ENCODE assay signal across 13 cellular contexts in genomic region chr17:15446036-15446435, GRCh38. TPM values are rescaled to one million over a fixed set of nuclear protein-coding genes. Genes with fewer than 3 reads are reported as not detected.
DNase-seq lines count a peak whose midpoint lies in the region; ATAC-seq and TF ChIP-seq lines count a peak whose summit lies in the region.
"Had no signal": no experiment of that assay in that cellular context is flagged by ENCODE, and none has a peak within 500 bp of the region (broad histone marks: within the 10 kb centered on the region; RNA-seq: fewer than 3 reads in every experiment).

No MANE protein-coding gene starts in this region.

- no peak overlapping the region for H2AFZ ChIP-seq in HCT116 (ENCODE audit: low read depth, low read length, poor library complexity, severe bottlenecking)

- no peak for TF ChIP-seq POLR2A in HCT116 (IDR thresholded peaks at IDR 0.05; ENCODE audit: borderline replicate concordance, extremely low read depth, insufficient read depth, insufficient read length)

- no peaks in the 10 kb centered on the region for H3K36me3 ChIP-seq in BE2C
- no peaks in the 10 kb centered on the region for H3K36me3 ChIP-seq in HCT116 (ENCODE audit: control insufficient read depth in 1 of 2, insufficient read depth in 2 of 2, low read length in 2 of 2)
- no peaks in the 10 kb centered on the region for H3K36me3 ChIP-seq in WERI-Rb-1
- H3K36me3 ChIP-seq: suprapubic skin had no signal

- intact Hi-C loops in HCT116 (cut with micrococcal nuclease), result no loop called here

- TF ChIP-seq CTCF in BE2C (IDR thresholded peaks at IDR 0.05; ENCODE audit: low read depth, low read length) (0 out of 2 replicates have a peak, but pooled peaks have one; percentile 11), HCT116 (IDR thresholded peaks at IDR 0.05 in 2 of 3, conservative IDR thresholded peaks at IDR 0.05 in 1 of 3; ENCODE audit: borderline replicate concordance in 1 of 3, insufficient read depth in 1 of 3, low read depth in 2 of 3, low read length in 2 of 3) (peak in 2 of 3 experiments; percentile 26 to 50; a peak in 3 of 6 replicates), WERI-Rb-1 (IDR thresholded peaks at IDR 0.05; ENCODE audit: low read depth, low read length) (peak; percentile 35)

- RAD21 ChIA-PET in HCT116 (lab: Charles Lee; ENCODE audit: low non-redundant PET in 1 of 2, low total read pairs in 2 of 2, uncharacterized antibody in 2 of 2, unreplicated experiment in 2 of 2), result no interaction called here

- H4K20me1 ChIP-seq in HCT116 (ENCODE audit: insufficient read depth), result no peaks in the 10 kb centered on the region

- TF ChIP-seq RAD21 in HCT116 (IDR thresholded peaks at IDR 0.05; ENCODE audit: low read depth), result peak; percentile 9; the same call in 1 of the 2 replicates

- no peaks in the 10 kb centered on the region for H3K9me2 ChIP-seq in HCT116 (ENCODE audit: insufficient read depth)

- H3K4me1 ChIP-seq in BE2C, result no peaks in the 10 kb centered on the region
- H3K4me1 ChIP-seq in HCT116 (ENCODE audit: control insufficient read depth in 1 of 2, insufficient read depth in 2 of 2, low read length in 2 of 2), result no peaks in the 10 kb centered on the region
- H3K4me1 ChIP-seq: suprapubic skin had no signal

- peak; percentile 50; the same call in 1 of the 2 replicates for ATAC-seq in HCT116
- ATAC-seq in HG03354 (IDR thresholded peaks at IDR 0.05; ENCODE audit: poor library complexity, severe bottlenecking, unreplicated experiment), result no peak
- no peak for ATAC-seq in GM21381 (IDR thresholded peaks at IDR 0.05; ENCODE audit: unreplicated experiment)

- POLR2A ChIA-PET in HCT116 (lab: Charles Lee), result no interaction called here

- CTCF ChIA-PET in HCT116 (lab: Charles Lee), result interaction anchor here (0.7 kb wide), 1 partner anchor 13 kb away, joined by 3 read pairs; no protein-coding TSS in a partner anchor

- no peak overlapping the region for H3K9ac ChIP-seq in HCT116 (ENCODE audit: low read length)

- no peak overlapping the region for H3K4me3 ChIP-seq in BE2C (ENCODE audit: low read depth, low read length)
- H3K4me3 ChIP-seq in HCT116 (replicated peaks in 1 of 2; ENCODE audit: low read depth in 1 of 2, low read length in 2 of 2), result no peak overlapping the region
- H3K4me3 ChIP-seq in WERI-Rb-1 (ENCODE audit: low read depth, low read length), result no peak overlapping the region
- H3K4me3 ChIP-seq: dorsolateral prefrontal cortex, lung, suprapubic skin had no signal

- no peak overlapping the region for H3K27ac ChIP-seq in HCT116 (ENCODE audit: low read depth, low read length)
- H3K27ac ChIP-seq in WERI-Rb-1, result no peak overlapping the region
- H3K27ac ChIP-seq: dorsolateral prefrontal cortex, suprapubic skin had no signal

- no TSS peak for BruUV-seq in HCT116 (replicated peaks; lab: Mats Ljungman, UMichigan)

- H3K9me3 ChIP-seq in BE2C (no peaks in the 10 kb centered on the region), HCT116 (ENCODE audit: control insufficient read depth in 1 of 2, insufficient read depth in 1 of 2, low read depth in 1 of 2, low read length in 2 of 2) (no peaks in the 10 kb centered on the region), WERI-Rb-1 (ENCODE audit: severe bottlenecking) (no peaks in the 10 kb centered on the region)
- H3K9me3 ChIP-seq: suprapubic skin had no signal

- no peaks in the 10 kb centered on the region for H3K79me2 ChIP-seq in HCT116 (ENCODE audit: insufficient read depth, low read length)

- H3K4me2 ChIP-seq in HCT116 (ENCODE audit: low read length), result no peak overlapping the region

- DNase-seq in BE2C (no peak), HCT116 (ENCODE audit: low read depth, low spot score) (no peak), WERI-Rb-1 (no peak), islet precursor cell (peak; percentile 81), NOMO-1 treated with dmso at 0.1 percent for 144 hours (lab: John Stamatoyannopoulos, UW; ENCODE audit: unreplicated experiment) (no peak)
- no peak for DNase-seq in activated CD4-positive, CD25-positive, alpha-beta regulatory T cell (lab: John Stamatoyannopoulos, UW)
- DNase-seq: activated naive CD4-positive, alpha-beta T cell treated with anti-CD3 and anti-CD28 coated beads for 36 hours; dorsolateral prefrontal cortex; stimulated activated CD4-positive, alpha-beta T cell treated with anti-CD3 and anti-CD28 coated beads, Interleukin-1b, Interleukin-23, amount 100 ng/mL, for 48 hours had no signal

- H3K27me3 ChIP-seq in BE2C (no peaks in the 10 kb centered on the region), HCT116 (ENCODE audit: insufficient read depth, low read length) (no peaks in the 10 kb centered on the region), WERI-Rb-1 (ENCODE audit: insufficient read depth, low read depth, severe bottlenecking) (no peaks in the 10 kb centered on the region)
- H3K27me3 ChIP-seq: dorsolateral prefrontal cortex, suprapubic skin had no signal

TF ChIP-seq in HCT116, 20 proteins besides CTCF, POLR2A, EP300 and RAD21:
- TF ChIP-seq ELF1 (IDR thresholded peaks at IDR 0.05; ENCODE audit: borderline replicate concordance, low read depth) (no peak), ZBTB33 (IDR thresholded peaks at IDR 0.05; ENCODE audit: extremely low read depth, insufficient replicate concordance, low read length) (no peak), SIN3A (IDR thresholded peaks at IDR 0.05; ENCODE audit: low read depth) (no peak), ZFX (IDR thresholded peaks at IDR 0.05) (no peak), REST (IDR thresholded peaks at IDR 0.05; ENCODE audit: low read depth) (no peak), MAX (IDR thresholded peaks at IDR 0.05) (no peak), YY1 (IDR thresholded peaks at IDR 0.05; ENCODE audit: extremely low read depth, insufficient replicate concordance, low read depth, low read length) (no peak), CBX3 (IDR thresholded peaks at IDR 0.05; ENCODE audit: low read depth) (no peak), TCF7L2 (IDR thresholded peaks at IDR 0.05; ENCODE audit: borderline replicate concordance, extremely low read depth, insufficient read depth, insufficient read length) (no peak), ZNF274 (IDR thresholded peaks at IDR 0.05; ENCODE audit: low read depth, low read length) (no peak), EZH2 (IDR thresholded peaks at IDR 0.05) (no peak), CEBPB (IDR thresholded peaks at IDR 0.05; ENCODE audit: low read depth) (no peak), ATF3 (IDR thresholded peaks at IDR 0.05) (no peak), SP1 (IDR thresholded peaks at IDR 0.05; ENCODE audit: low read depth) (no peak), EZH2phosphoT487 (IDR thresholded peaks at IDR 0.05; ENCODE audit: borderline replicate concordance) (no peak), SRF (IDR thresholded peaks at IDR 0.05; ENCODE audit: low read depth) (no peak), JUND (IDR thresholded peaks at IDR 0.05) (no peak), FOSL1 (IDR thresholded peaks at IDR 0.05; ENCODE audit: low read depth) (no peak), EGR1 (IDR thresholded peaks at IDR 0.05; ENCODE audit: low read depth) (no peak), POLR2AphosphoS5 (IDR thresholded peaks at IDR 0.05; ENCODE audit: low read depth, low read length) (no peak)
TF ChIP-seq in HCT116: peak in this region for 0.

RNA-seq across cellular contexts. Expression of gene CDRT4, which starts 21.4 kb away (rescaled TPM):
- polyA plus RNA-seq in BE2C (2012; ENCODE audit: insufficient read depth, insufficient read length, low read depth), result not detected
- 6.2 TPM for total RNA-seq in HCT116 (2021; ENCODE audit: unreplicated experiment)
- polyA plus RNA-seq in HCT116 (2012), result 2.8 and 3.7 TPM in 2 replicates
